In the genomic region with DNA sequence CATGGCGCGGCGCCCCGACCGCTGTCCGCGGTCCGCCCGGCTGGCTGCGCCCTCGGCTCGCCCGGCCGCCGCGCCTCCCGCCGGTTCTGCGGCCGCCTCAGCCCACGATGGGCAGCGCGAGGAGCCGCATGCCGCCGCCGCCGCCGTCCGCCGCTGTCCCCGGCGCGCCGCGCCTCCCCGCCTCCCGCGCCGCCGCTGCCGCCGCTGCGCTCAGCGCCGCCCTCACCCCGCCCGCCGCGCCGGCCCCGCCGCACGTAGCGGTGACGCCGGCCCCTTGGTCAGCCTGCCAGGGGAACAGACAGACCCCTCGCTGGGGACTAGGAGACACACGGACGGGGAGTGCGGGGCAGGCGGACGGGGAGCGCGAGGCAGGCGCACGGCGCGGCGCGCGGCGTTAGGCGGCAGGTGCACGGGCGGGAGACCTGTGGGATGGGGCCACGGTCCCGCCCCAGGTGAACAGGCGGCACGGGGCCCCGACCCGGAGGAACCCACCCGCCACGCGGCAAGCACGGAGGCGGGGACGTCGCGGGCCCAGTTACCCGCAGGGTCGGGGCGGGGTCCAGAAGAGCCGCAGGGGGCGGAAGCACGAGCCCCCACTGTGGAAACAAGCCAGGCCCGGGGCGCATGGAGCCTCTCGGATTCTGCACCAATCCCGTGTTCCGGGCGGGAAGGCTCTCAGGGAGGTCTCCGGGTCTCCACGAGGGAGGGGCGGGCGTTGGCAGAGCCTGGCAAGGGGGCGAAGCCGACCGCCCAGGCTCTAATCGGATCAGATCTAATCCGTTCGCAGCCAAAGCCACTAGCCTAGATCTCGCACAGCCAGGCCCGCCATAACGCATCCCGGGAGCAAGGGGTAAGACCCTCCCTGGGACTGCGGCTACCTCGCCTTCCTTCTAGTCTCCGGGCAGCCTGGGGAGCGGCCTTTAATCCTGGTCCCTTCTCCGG, we compare ENCODE assay signal across 8 cellular contexts. TPM values are rescaled to one million over a fixed set of nuclear protein-coding genes. Genes with fewer than 3 reads are reported as not detected.
A peak's percentile ranks its signal among the peaks of the same experiment; 100 is the strongest.
DNase-seq lines count a peak whose midpoint lies in the region; ATAC-seq and TF ChIP-seq lines count a peak whose summit lies in the region.

A gene with protein sequence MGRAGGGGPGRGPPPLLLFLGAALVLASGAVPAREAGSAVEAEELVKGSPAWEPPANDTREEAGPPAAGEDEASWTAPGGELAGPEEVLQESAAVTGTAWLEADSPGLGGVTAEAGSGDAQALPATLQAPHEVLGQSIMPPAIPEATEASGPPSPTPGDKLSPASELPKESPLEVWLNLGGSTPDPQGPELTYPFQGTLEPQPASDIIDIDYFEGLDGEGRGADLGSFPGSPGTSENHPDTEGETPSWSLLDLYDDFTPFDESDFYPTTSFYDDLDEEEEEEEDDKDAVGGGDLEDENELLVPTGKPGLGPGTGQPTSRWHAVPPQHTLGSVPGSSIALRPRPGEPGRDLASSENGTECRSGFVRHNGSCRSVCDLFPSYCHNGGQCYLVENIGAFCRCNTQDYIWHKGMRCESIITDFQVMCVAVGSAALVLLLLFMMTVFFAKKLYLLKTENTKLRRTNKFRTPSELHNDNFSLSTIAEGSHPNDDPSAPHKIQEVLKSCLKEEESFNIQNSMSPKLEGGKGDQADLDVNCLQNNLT (minus strand): TSS at position 175 of the 942 bp plus-strand sequence. CDS start 172 bp downstream, at position 3.

- no peaks in the 10 kb centered on the region for H3K9me3 Mint-ChIP-seq in IgD-negative memory B cell

- no CpG with 5 or more reads among the region's 121 CpGs for WGBS in neuronal stem cell (ENCODE audit: extremely low coverage in 2 of 2, insufficient read length in 2 of 2, insufficient replicate concordance in 1 of 2), 2 donors

- peaks cover 21% of the 10 kb centered on the region for H3K27me3 Mint-ChIP-seq in IgD-negative memory B cell

- H3K4ac ChIP-seq in neuronal stem cell (ENCODE audit: low read length): no peak within 1 kb of the TSS

- no peak for TF ChIP-seq CTCF in fibroblast of villous mesenchyme (IDR thresholded peaks at IDR 0.05; ENCODE audit: insufficient read depth, low read depth, low read length)

- H2BK12ac ChIP-seq in neuronal stem cell (ENCODE audit: low read length): no peak within 1 kb of the TSS

- peak within 1 kb of the TSS; percentile 95 for H3K18ac ChIP-seq in neuronal stem cell (ENCODE audit: low read length)

- H3K4me1 Mint-ChIP-seq in IgD-negative memory B cell: peaks cover 0 to 5% (median 3%) of the 10 kb centered on the region in 3 donors

- H3K14ac ChIP-seq in neuronal stem cell (ENCODE audit: low read length): no peak within 1 kb of the TSS

- peaks cover 5 to 6% of the 10 kb centered on the region in 2 donors for H3K9me3 ChIP-seq in neuronal stem cell (replicated peaks in 1 of 2; ENCODE audit: control insufficient read depth in 2 of 2, insufficient read depth in 1 of 2, low read depth in 1 of 2, low read length in 2 of 2)

- no peak for ATAC-seq in GM18502 (IDR thresholded peaks at IDR 0.05; ENCODE audit: poor library complexity, unreplicated experiment)

- H3K4me1 ChIP-seq in neuronal stem cell (ENCODE audit: control insufficient read depth in 2 of 2, insufficient read depth in 1 of 2, low read depth in 1 of 2, low read length in 2 of 2): peaks cover 4 to 5% of the 10 kb centered on the region in 2 donors

- peaks cover 0 to 29% (median 3%) of the 10 kb centered on the region in 3 experiments for H3K27me3 ChIP-seq in neuronal stem cell (ENCODE audit: control insufficient read depth in 3 of 3, insufficient read depth in 3 of 3, low read depth in 1 of 3, low read length in 3 of 3)

- H2BK5ac ChIP-seq in neuronal stem cell (ENCODE audit: low read length): no peak within 1 kb of the TSS

- peak within 1 kb of the TSS; percentile 93 for H2BK15ac ChIP-seq in neuronal stem cell (ENCODE audit: low read length)

- no peak within 1 kb of the TSS for H2BK120ac ChIP-seq in neuronal stem cell (ENCODE audit: low read depth, low read length)

- H3K4me3 ChIP-seq in fibroblast of villous mesenchyme (ENCODE audit: low read depth, low read length): peak within 1 kb of the TSS; percentile 62
- peak within 1 kb of the TSS; percentile 48 to 85 for H3K4me3 ChIP-seq in neuronal stem cell (ENCODE audit: low read length in 2 of 2)

- H4K91ac ChIP-seq in neuronal stem cell (ENCODE audit: low read depth, low read length, poor library complexity): no peak within 1 kb of the TSS

- no peaks in the 10 kb centered on the region for H3K79me1 ChIP-seq in neuronal stem cell (ENCODE audit: low read depth, low read length)

- H3K36me3 Mint-ChIP-seq in IgD-negative memory B cell: peaks cover 1% of the 10 kb centered on the region

- H4K8ac ChIP-seq in neuronal stem cell (ENCODE audit: low read depth, low read length): no peak within 1 kb of the TSS

- H3K23ac ChIP-seq in neuronal stem cell (ENCODE audit: low read depth, low read length, poor library complexity): peak within 1 kb of the TSS; percentile 62

- H2AK5ac ChIP-seq in neuronal stem cell (ENCODE audit: low read depth, low read length): peak within 1 kb of the TSS; percentile 48

- peaks cover 3 to 32% of the 10 kb centered on the region in 2 donors for H3K36me3 ChIP-seq in neuronal stem cell (replicated peaks in 1 of 2; ENCODE audit: control insufficient read depth in 2 of 2, insufficient read depth in 2 of 2, low read length in 2 of 2)

- peak within 1 kb of the TSS; percentile 70 to 87 (median 80) for H3K4me3 Mint-ChIP-seq in IgD-negative memory B cell

- peak within 1 kb of the TSS in 2 of 3 donors; percentile 6 to 36 for H3K27ac Mint-ChIP-seq in IgD-negative memory B cell

- H3K27ac ChIP-seq in neuronal stem cell (replicated peaks; ENCODE audit: low read length): no peak within 1 kb of the TSS

- DNase-seq in D341Med (ENCODE audit: low spot score) (peak; percentile 95), activated T-helper 1 cell treated with Interleukin-2 at 50 U/mL for 16 hours (ENCODE audit: low read depth) (peak; percentile 4), fibroblast of villous mesenchyme (ENCODE audit: low read depth) (no peak), neuronal stem cell (ENCODE audit: low spot score) (peak; percentile 47), NOMO-1 treated with DMSO at 0.1 percent for 48 hours (lab: John Stamatoyannopoulos, UW; ENCODE audit: unreplicated experiment) (no peak), NAMALWA (ENCODE audit: low spot score) (no peak)

- peak within 1 kb of the TSS; percentile 91 for H2AFZ ChIP-seq in neuronal stem cell (ENCODE audit: low read length)

- peak within 1 kb of the TSS; percentile 89 for H3K9ac ChIP-seq in neuronal stem cell (ENCODE audit: low read depth, low read length, poor library complexity)

- peak within 1 kb of the TSS; percentile 96 for H3K4me2 ChIP-seq in neuronal stem cell (ENCODE audit: insufficient read depth, low read length, poor library complexity, severe bottlenecking)

RNA-seq across cellular contexts. Expression of the gene that starts here (rescaled TPM):
- polyA plus RNA-seq in IgD-negative memory B cell: 0.41 TPM
- 0.32 and 0.43 TPM in 2 replicates for total RNA-seq in fibroblast of villous mesenchyme
- 9.8 TPM for polyA plus RNA-seq in neuronal stem cell (2013, experiment 1 of 2)
- 10.1 TPM for polyA plus RNA-seq in neuronal stem cell (2013, experiment 2 of 2)

Comparison
In these comparisons a context has a peak if more than half of its experiments do, and no peak if none do; other contexts are left out.
1. DNase-seq: peak in D341Med (single experiment), activated T-helper 1 cell treated with Interleukin-2 at 50 U/mL for 16 hours (single experiment) and neuronal stem cell (single experiment); none in fibroblast of villous mesenchyme (single experiment), NOMO-1 treated with DMSO at 0.1 percent for 48 hours (single experiment) and NAMALWA (single experiment).